In the genomic region with DNA sequence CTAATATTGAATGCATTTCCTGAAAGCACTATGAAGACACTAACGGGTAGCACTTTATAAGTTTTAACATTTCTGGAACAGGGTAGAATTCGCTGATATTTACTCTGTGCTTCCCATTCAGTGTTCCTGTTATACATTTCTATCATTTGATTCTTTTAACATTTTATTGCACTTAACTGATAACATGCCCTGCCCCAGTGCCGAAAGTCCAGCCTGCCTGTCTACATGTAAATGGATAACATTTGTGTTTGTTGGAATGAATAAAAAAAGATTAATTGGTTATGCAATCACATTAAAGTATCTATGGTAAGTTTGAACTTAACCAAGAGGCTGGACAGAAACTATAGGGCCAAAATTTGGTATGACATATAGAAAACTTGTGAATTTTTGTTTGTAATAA, we compare ENCODE assay signal across 33 cellular contexts.
"Had no signal": no experiment of that assay in that cellular context is flagged by ENCODE, and none has a peak within 500 bp of the region (broad histone marks: within the 10 kb centered on the region; RNA-seq: fewer than 3 reads in every experiment).

No MANE protein-coding gene starts in this region.

- H3K27ac ChIP-seq: PC-9, RWPE1, SJCRH30, SK-N-MC had no signal

- FAIRE-seq: RCC 7860 had no signal

- H2AFZ ChIP-seq: PC-9 had no signal

- DNase-seq: Kasumi-1, KG1, MM.1S, MV-4-11, NCI-H1092, NCI-H1105, NCI-H1417 treated with DMSO at 0.1 percent for 48 hours, NCI-H1436 treated with DMSO at 0.1 percent for 48 hours, NCI-H1694, NCI-H187, NCI-H1930, NCI-H2029 treated with DMSO at 0.1 percent for 48 hours, NCI-H2081 treated with DMSO at 0.1 percent for 48 hours, NCI-H2107, NCI-H2171, NCI-H226, NCI-H446 treated with DMSO at 0.1 percent for 48 hours, NCI-H510A, NCI-H524, NCI-H526, NCI-H69, NCI-H748 treated with DMSO at 0.1 percent for 48 hours, NCI-H82, PC-9, SHP77, SIG-M5, SJCRH30 had no signal

- H3K4me3 ChIP-seq: PC-9, SJCRH30, SK-N-MC had no signal

- H3K36me3 ChIP-seq: SJCRH30 had no signal

- H3K27me3 ChIP-seq: SJCRH30 had no signal

- H3K4me1 ChIP-seq: SJCRH30 had no signal

- ATAC-seq: Panc1, Right ventricle myocardium inferior, SK-N-SH treated with all-trans-retinoic acid at 6 μM for 48 hours had no signal

- H3K4me2 ChIP-seq: PC-9 had no signal

- H3K9me3 ChIP-seq: SJCRH30 had no signal
